1 cellular context compared by ENCODE assay signal in genomic region chr6:39950125-39950720, GRCh38.
A peak's percentile ranks its signal among the peaks of the same experiment; 100 is the strongest.
TF ChIP-seq lines count a peak whose summit lies in the region.

No MANE protein-coding gene starts in this region.

TF ChIP-seq in K562, 482 proteins besides CTCF, POLR2A, EP300 and RAD21 (continued from another document and continues in another):
- TF ChIP-seq JUN (IDR thresholded peaks at IDR 0.05; ENCODE audit: borderline replicate concordance, low read depth, low read length) = 0 out of 2 replicates have a peak, but pooled peaks have one; percentile 31
- no peak for TF ChIP-seq JUN (CRISPR knock-in tag; IDR thresholded peaks at IDR 0.05; ENCODE audit: borderline replicate concordance)
- TF ChIP-seq JUNB (CRISPR knock-in tag; conservative IDR thresholded peaks at IDR 0.05) = no peak
- no peak for TF ChIP-seq EGR1 (conservative IDR thresholded peaks at IDR 0.05)
- TF ChIP-seq ATF7 (IDR thresholded peaks at IDR 0.05) = peak; percentile 47; the same call in 1 of the 2 replicates
- no peak for TF ChIP-seq NR4A1 (CRISPR knock-in tag; IDR thresholded peaks at IDR 0.05)
- TF ChIP-seq NR4A1 (tag; IDR thresholded peaks at IDR 0.05) = peak; percentile 32; the same call in 1 of the 2 replicates
- no peak for TF ChIP-seq MAFK (IDR thresholded peaks at IDR 0.05; ENCODE audit: low read length)
- peak; percentile 63; the same call in 1 of the 2 replicates for TF ChIP-seq ZNF561 (CRISPR knock-in tag; conservative IDR thresholded peaks at IDR 0.05)
- TF ChIP-seq MAZ (CRISPR knock-in tag; conservative IDR thresholded peaks at IDR 0.05 in 1 of 2, IDR thresholded peaks at IDR 0.05 in 1 of 2) = no peak
- peak; percentile 78; the same call in 1 of the 2 replicates for TF ChIP-seq DMBX1 (CRISPR knock-in tag; IDR thresholded peaks at IDR 0.05; ENCODE audit: borderline replicate concordance)
- TF ChIP-seq RAD51 (IDR thresholded peaks at IDR 0.05; ENCODE audit: borderline replicate concordance, low read depth) = peak; percentile 49; the same call in 1 of the 2 replicates
- no peak for TF ChIP-seq SIX5 (IDR thresholded peaks at IDR 0.05; ENCODE audit: borderline replicate concordance in 1 of 2, insufficient read depth in 1 of 2, low read depth in 1 of 2, low read length in 2 of 2)
- no peak for TF ChIP-seq ZNF830 (CRISPR knock-in tag; IDR thresholded peaks at IDR 0.05)
- TF ChIP-seq, protein P1, sequence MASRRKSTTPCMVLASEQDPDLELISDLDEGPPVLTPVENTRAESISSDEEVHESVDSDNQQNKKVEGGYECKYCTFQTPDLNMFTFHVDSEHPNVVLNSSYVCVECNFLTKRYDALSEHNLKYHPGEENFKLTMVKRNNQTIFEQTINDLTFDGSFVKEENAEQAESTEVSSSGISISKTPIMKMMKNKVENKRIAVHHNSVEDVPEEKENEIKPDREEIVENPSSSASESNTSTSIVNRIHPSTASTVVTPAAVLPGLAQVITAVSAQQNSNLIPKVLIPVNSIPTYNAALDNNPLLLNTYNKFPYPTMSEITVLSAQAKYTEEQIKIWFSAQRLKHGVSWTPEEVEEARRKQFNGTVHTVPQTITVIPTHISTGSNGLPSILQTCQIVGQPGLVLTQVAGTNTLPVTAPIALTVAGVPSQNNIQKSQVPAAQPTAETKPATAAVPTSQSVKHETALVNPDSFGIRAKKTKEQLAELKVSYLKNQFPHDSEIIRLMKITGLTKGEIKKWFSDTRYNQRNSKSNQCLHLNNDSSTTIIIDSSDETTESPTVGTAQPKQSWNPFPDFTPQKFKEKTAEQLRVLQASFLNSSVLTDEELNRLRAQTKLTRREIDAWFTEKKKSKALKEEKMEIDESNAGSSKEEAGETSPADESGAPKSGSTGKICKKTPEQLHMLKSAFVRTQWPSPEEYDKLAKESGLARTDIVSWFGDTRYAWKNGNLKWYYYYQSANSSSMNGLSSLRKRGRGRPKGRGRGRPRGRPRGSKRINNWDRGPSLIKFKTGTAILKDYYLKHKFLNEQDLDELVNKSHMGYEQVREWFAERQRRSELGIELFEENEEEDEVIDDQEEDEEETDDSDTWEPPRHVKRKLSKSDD (conservative IDR thresholded peaks at IDR 0.05; ENCODE audit: low read length) = no peak
- TF ChIP-seq MTA2 (IDR thresholded peaks at IDR 0.05; ENCODE audit: low read depth) = no peak
- TF ChIP-seq, protein P2, sequence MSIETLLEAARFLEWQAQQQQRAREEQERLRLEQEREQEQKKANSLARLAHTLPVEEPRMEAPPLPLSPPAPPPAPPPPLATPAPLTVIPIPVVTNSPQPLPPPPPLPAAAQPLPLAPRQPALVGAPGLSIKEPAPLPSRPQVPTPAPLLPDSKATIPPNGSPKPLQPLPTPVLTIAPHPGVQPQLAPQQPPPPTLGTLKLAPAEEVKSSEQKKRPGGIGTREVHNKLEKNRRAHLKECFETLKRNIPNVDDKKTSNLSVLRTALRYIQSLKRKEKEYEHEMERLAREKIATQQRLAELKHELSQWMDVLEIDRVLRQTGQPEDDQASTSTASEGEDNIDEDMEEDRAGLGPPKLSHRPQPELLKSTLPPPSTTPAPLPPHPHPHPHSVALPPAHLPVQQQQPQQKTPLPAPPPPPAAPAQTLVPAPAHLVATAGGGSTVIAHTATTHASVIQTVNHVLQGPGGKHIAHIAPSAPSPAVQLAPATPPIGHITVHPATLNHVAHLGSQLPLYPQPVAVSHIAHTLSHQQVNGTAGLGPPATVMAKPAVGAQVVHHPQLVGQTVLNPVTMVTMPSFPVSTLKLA (conservative IDR thresholded peaks at IDR 0.05) = no peak
- TF ChIP-seq ZNF239 (CRISPR knock-in tag; IDR thresholded peaks at IDR 0.05) = peak; percentile 50
- no peak for TF ChIP-seq GABPB2 (CRISPR knock-in tag; conservative IDR thresholded peaks at IDR 0.05)
- no peak for TF ChIP-seq SPI1 (IDR thresholded peaks at IDR 0.05; ENCODE audit: borderline replicate concordance, low read depth, low read length)
- TF ChIP-seq CCNT2 (IDR thresholded peaks at IDR 0.05; ENCODE audit: borderline replicate concordance, extremely low read depth, insufficient read length, low read depth, low read length) = no peak
- TF ChIP-seq, protein P3, sequence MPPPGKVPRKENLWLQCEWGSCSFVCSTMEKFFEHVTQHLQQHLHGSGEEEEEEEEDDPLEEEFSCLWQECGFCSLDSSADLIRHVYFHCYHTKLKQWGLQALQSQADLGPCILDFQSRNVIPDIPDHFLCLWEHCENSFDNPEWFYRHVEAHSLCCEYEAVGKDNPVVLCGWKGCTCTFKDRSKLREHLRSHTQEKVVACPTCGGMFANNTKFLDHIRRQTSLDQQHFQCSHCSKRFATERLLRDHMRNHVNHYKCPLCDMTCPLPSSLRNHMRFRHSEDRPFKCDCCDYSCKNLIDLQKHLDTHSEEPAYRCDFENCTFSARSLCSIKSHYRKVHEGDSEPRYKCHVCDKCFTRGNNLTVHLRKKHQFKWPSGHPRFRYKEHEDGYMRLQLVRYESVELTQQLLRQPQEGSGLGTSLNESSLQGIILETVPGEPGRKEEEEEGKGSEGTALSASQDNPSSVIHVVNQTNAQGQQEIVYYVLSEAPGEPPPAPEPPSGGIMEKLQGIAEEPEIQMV (tag; conservative IDR thresholded peaks at IDR 0.05; ENCODE audit: low read depth) = 0 out of 2 replicates have a peak, but pooled peaks have one; percentile 47
- no peak for TF ChIP-seq NR2F6 (CRISPR knock-in tag; IDR thresholded peaks at IDR 0.05)
- TF ChIP-seq FOXM1 (IDR thresholded peaks at IDR 0.05; ENCODE audit: low read depth) = no peak
- no peak for TF ChIP-seq FOXM1 (CRISPR knock-in tag; IDR thresholded peaks at IDR 0.05; ENCODE audit: low read depth)
- peak; percentile 46 for TF ChIP-seq FOSL1 (tag; conservative IDR thresholded peaks at IDR 0.05)
- peak; percentile 78 for TF ChIP-seq ZNF584 (CRISPR knock-in tag; IDR thresholded peaks at IDR 0.05; ENCODE audit: low read depth)
- TF ChIP-seq, protein P4, sequence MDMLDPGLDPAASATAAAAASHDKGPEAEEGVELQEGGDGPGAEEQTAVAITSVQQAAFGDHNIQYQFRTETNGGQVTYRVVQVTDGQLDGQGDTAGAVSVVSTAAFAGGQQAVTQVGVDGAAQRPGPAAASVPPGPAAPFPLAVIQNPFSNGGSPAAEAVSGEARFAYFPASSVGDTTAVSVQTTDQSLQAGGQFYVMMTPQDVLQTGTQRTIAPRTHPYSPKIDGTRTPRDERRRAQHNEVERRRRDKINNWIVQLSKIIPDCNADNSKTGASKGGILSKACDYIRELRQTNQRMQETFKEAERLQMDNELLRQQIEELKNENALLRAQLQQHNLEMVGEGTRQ (CRISPR knock-in tag; IDR thresholded peaks at IDR 0.05) = peak; percentile 49; the same call in 1 of the 2 replicates
- TF ChIP-seq ZNF668 (CRISPR knock-in tag; IDR thresholded peaks at IDR 0.05) = peak; percentile 75; the same call in 1 of the 2 replicates
- TF ChIP-seq ZNF253 (CRISPR knock-in tag; conservative IDR thresholded peaks at IDR 0.05) = no peak
- no peak for TF ChIP-seq CHCHD3 (CRISPR knock-in tag; IDR thresholded peaks at IDR 0.05)
- TF ChIP-seq ATF1 (CRISPR knock-in tag; IDR thresholded peaks at IDR 0.05) = no peak
- TF ChIP-seq ATF1 (tag; IDR thresholded peaks at IDR 0.05) = no peak
- TF ChIP-seq ATF3 (IDR thresholded peaks at IDR 0.05) = peak; percentile 63; the same call in 1 of the 2 replicates
- no peak for TF ChIP-seq ATF3 (CRISPR knock-in tag; conservative IDR thresholded peaks at IDR 0.05)
- TF ChIP-seq NFATC3 (IDR thresholded peaks at IDR 0.05) = no peak
- TF ChIP-seq, protein P5, sequence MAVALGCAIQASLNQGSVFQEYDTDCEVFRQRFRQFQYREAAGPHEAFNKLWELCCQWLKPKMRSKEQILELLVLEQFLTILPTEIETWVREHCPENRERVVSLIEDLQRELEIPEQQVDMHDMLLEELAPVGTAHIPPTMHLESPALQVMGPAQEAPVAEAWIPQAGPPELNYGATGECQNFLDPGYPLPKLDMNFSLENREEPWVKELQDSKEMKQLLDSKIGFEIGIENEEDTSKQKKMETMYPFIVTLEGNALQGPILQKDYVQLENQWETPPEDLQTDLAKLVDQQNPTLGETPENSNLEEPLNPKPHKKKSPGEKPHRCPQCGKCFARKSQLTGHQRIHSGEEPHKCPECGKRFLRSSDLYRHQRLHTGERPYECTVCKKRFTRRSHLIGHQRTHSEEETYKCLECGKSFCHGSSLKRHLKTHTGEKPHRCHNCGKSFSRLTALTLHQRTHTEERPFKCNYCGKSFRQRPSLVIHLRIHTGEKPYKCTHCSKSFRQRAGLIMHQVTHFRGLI (CRISPR knock-in tag; IDR thresholded peaks at IDR 0.05) = peak; percentile 83
- no peak for TF ChIP-seq ZNF431 (CRISPR knock-in tag; IDR thresholded peaks at IDR 0.05)
- no peak for TF ChIP-seq ZNF232 (CRISPR knock-in tag; IDR thresholded peaks at IDR 0.05)
- TF ChIP-seq POLR2AphosphoS5 (IDR thresholded peaks at IDR 0.05; ENCODE audit: control insufficient read depth, insufficient read depth, low read depth, low read length) = no peak
- TF ChIP-seq PURB (CRISPR knock-in tag; IDR thresholded peaks at IDR 0.05; ENCODE audit: low read depth) = no peak
- TF ChIP-seq ZNF347 (CRISPR knock-in tag; IDR thresholded peaks at IDR 0.05; ENCODE audit: low read depth) = no peak
- peak; percentile 93 for TF ChIP-seq ZNF589 (CRISPR knock-in tag; IDR thresholded peaks at IDR 0.05; ENCODE audit: low read depth)
- 0 out of 2 replicates have a peak, but pooled peaks have one; percentile 11 for TF ChIP-seq SOX6 (IDR thresholded peaks at IDR 0.05)
- TF ChIP-seq DPF2 (IDR thresholded peaks at IDR 0.05) = no peak
- TF ChIP-seq, protein P6, sequence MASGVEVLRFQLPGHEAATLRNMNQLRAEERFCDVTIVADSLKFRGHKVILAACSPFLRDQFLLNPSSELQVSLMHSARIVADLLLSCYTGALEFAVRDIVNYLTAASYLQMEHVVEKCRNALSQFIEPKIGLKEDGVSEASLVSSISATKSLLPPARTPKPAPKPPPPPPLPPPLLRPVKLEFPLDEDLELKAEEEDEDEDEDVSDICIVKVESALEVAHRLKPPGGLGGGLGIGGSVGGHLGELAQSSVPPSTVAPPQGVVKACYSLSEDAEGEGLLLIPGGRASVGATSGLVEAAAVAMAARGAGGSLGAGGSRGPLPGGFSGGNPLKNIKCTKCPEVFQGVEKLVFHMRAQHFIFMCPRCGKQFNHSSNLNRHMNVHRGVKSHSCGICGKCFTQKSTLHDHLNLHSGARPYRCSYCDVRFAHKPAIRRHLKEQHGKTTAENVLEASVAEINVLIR (CRISPR knock-in tag; IDR thresholded peaks at IDR 0.05) = 0 out of 2 replicates have a peak, but pooled peaks have one; percentile 6
- no peak for TF ChIP-seq JUND (IDR thresholded peaks at IDR 0.05; ENCODE audit: borderline replicate concordance, low read depth, low read length)
- TF ChIP-seq JUND (tag; IDR thresholded peaks at IDR 0.05; ENCODE audit: borderline replicate concordance, low read depth, low read length) = 0 out of 3 replicates have a peak, but pooled peaks have one; percentile 13
- no peak for TF ChIP-seq TAF7 (tag; IDR thresholded peaks at IDR 0.05)
- TF ChIP-seq, protein P7, sequence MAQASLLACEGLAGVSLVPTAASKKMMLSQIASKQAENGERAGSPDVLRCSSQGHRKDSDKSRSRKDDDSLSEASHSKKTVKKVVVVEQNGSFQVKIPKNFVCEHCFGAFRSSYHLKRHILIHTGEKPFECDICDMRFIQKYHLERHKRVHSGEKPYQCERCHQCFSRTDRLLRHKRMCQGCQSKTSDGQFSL (CRISPR knock-in tag; IDR thresholded peaks at IDR 0.05) = no peak
- TF ChIP-seq, protein P7 (tag; IDR thresholded peaks at IDR 0.05) = no peak
- no peak for TF ChIP-seq MYC (IDR thresholded peaks at IDR 0.05; ENCODE audit: low read depth, low read length)
- 0 out of 2 replicates have a peak, but pooled peaks have one; percentile 33 for TF ChIP-seq MYC (CRISPR knock-in tag; IDR thresholded peaks at IDR 0.05; ENCODE audit: borderline replicate concordance, low read depth)
- no peak for TF ChIP-seq HOXB6 (CRISPR knock-in tag; IDR thresholded peaks at IDR 0.05; ENCODE audit: borderline replicate concordance)
- peak; percentile 62; the same call in 1 of the 2 replicates for TF ChIP-seq PTTG1 (tag; IDR thresholded peaks at IDR 0.05; ENCODE audit: low read depth)
- peak; percentile 69 for TF ChIP-seq TCF3 (CRISPR knock-in tag; IDR thresholded peaks at IDR 0.05)
- no peak for TF ChIP-seq MBD2 (IDR thresholded peaks at IDR 0.05; ENCODE audit: borderline replicate concordance, low read depth)
- TF ChIP-seq, protein P8, sequence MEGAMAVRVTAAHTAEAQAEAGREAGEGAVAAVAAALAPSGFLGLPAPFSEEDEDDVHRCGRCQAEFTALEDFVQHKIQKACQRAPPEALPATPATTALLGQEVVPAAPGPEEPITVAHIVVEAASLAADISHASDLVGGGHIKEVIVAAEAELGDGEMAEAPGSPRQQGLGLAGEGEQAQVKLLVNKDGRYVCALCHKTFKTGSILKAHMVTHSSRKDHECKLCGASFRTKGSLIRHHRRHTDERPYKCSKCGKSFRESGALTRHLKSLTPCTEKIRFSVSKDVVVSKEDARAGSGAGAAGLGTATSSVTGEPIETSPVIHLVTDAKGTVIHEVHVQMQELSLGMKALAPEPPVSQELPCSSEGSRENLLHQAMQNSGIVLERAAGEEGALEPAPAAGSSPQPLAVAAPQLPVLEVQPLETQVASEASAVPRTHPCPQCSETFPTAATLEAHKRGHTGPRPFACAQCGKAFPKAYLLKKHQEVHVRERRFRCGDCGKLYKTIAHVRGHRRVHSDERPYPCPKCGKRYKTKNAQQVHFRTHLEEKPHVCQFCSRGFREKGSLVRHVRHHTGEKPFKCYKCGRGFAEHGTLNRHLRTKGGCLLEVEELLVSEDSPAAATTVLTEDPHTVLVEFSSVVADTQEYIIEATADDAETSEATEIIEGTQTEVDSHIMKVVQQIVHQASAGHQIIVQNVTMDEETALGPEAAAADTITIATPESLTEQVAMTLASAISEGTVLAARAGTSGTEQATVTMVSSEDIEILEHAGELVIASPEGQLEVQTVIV (CRISPR knock-in tag; IDR thresholded peaks at IDR 0.05; ENCODE audit: borderline replicate concordance) = no peak
- TF ChIP-seq DEAF1 (CRISPR knock-in tag; IDR thresholded peaks at IDR 0.05) = no peak
- no peak for TF ChIP-seq RNF2 (IDR thresholded peaks at IDR 0.05)
